Comparison of ENCODE assay signal across 20 cellular contexts in genomic region chr3:72271215-72271614, GRCh38.
DNase-seq lines count a peak whose midpoint lies in the region; ATAC-seq, FAIRE-seq and TF ChIP-seq lines count a peak whose summit lies in the region.
"Had no signal": no experiment of that assay in that cellular context is flagged by ENCODE, and none has a peak within 500 bp of the region (broad histone marks: within the 10 kb centered on the region; RNA-seq: fewer than 3 reads in every experiment).

No MANE protein-coding gene starts in this region.

- no peaks in the 10 kb centered on the region for H3K36me3 ChIP-seq in WERI-Rb-1
- no peaks in the 10 kb centered on the region for H3K36me3 ChIP-seq in spleen
- H3K36me3 ChIP-seq: pancreas had no signal

- H3K9me3 ChIP-seq in WERI-Rb-1 (ENCODE audit: severe bottlenecking) (no peaks in the 10 kb centered on the region), spleen (no peaks in the 10 kb centered on the region)
- H3K9me3 ChIP-seq: pancreas, SK-N-SH had no signal

- FAIRE-seq in GM12891 (lab: Jason Lieb, UNC), result no peak
- FAIRE-seq: kidney, pancreas had no signal

- no peaks in the 10 kb centered on the region for H3K27me3 ChIP-seq in WERI-Rb-1 (ENCODE audit: insufficient read depth, low read depth, severe bottlenecking)
- H3K27me3 ChIP-seq in spleen (replicated peaks in 1 of 7), result no peaks in the 10 kb centered on the region
- H3K27me3 ChIP-seq: hepatocyte, pancreas had no signal

- no peak for DNase-seq in GM12891 (ENCODE audit: insufficient read length, low spot score)
- DNase-seq in WERI-Rb-1, result no peak
- DNase-seq in left kidney (ENCODE audit: low read depth, low spot score), result peak; percentile 11
- no peak for DNase-seq in spleen
- no peak for DNase-seq in NCI-H2227 (lab: John Stamatoyannopoulos, UW; ENCODE audit: unreplicated experiment)
- no peak for DNase-seq in NCI-H1048 (lab: John Stamatoyannopoulos, UW)
- DNase-seq: activated CD4-positive, alpha-beta memory T cell treated with anti-CD3 and anti-CD28 coated beads for 36 hours; activated T-cell treated with anti-CD3 and anti-CD28 coated beads, Interleukin-2, amount 50 U/mL, for 1 hour; DMS 273 treated with DMSO at 0.1 percent for 48 hours; GM23248; kidney; MM.1S; NCI-H2107; NCI-H774; pancreas; SK-N-SH; stimulated activated CD4-positive, alpha-beta T cell treated with anti-CD3 and anti-CD28 coated beads, Interleukin-4, amount 100 ng/mL, for 24 hours had no signal

- intact Hi-C loops in spleen (cut with DNase I; ENCODE audit: low total_unique reads), result no loop called here

- 17 to 30% (median 23%) methylated on average over 6 of the region's 6 CpGs for WGBS in spleen, 5 donors

- H3K4me1 ChIP-seq in spleen, result peaks cover 37 to 87% (median 68%) of the 10 kb centered on the region in 6 donors

- ATAC-seq in GM18861 (IDR thresholded peaks at IDR 0.05; ENCODE audit: unreplicated experiment) (no peak), GM18909 (IDR thresholded peaks at IDR 0.05; ENCODE audit: poor library complexity, unreplicated experiment) (no peak)

- no peak for TF ChIP-seq CTCF in WERI-Rb-1 (IDR thresholded peaks at IDR 0.05; ENCODE audit: low read depth, low read length)
- no peak for TF ChIP-seq CTCF in spleen (IDR thresholded peaks at IDR 0.05 in 8 of 11, conservative IDR thresholded peaks at IDR 0.05 in 3 of 11)

- peak overlapping the region; percentile 60 for H3K27ac ChIP-seq in WERI-Rb-1
- peak overlapping the region; percentile 8 to 81 (median 72) for H3K27ac ChIP-seq in spleen
- H3K27ac ChIP-seq: pancreas had no signal

- TF ChIP-seq POLR2A in GM12891 (IDR thresholded peaks at IDR 0.05; ENCODE audit: low read depth, low read length), result no peak
- TF ChIP-seq POLR2A in spleen (IDR thresholded peaks at IDR 0.05), result no peak

- H3K4me3 ChIP-seq in WERI-Rb-1 (ENCODE audit: low read depth, low read length) (no peak overlapping the region), spleen (no peak overlapping the region)
- H3K4me3 ChIP-seq: GM23248, hepatocyte, pancreas had no signal

TF ChIP-seq in GM12891, 5 proteins besides CTCF, POLR2A, EP300 and RAD21:
- no peak for TF ChIP-seq POLR2AphosphoS5 (IDR thresholded peaks at IDR 0.05; ENCODE audit: low read depth, low read length)
- 0 out of 2 replicates have a peak, but pooled peaks have one; percentile 11 for TF ChIP-seq SPI1 (IDR thresholded peaks at IDR 0.05; ENCODE audit: low read depth, low read length)
- no peak for TF ChIP-seq POU2F2 (IDR thresholded peaks at IDR 0.05; ENCODE audit: low read depth, low read length)
